ENCODE assay signal across 1 cellular context in genomic region chr20:38017959-38018358, GRCh38.
TF ChIP-seq lines count a peak whose summit lies in the region.

No MANE protein-coding gene starts in this region.

TF ChIP-seq in HEK293, 187 proteins besides CTCF, POLR2A, EP300 and RAD21 (continued from another document):
- no peak for TF ChIP-seq PATZ1 (tag by site-specific recombination; IDR thresholded peaks at IDR 0.05)
- TF ChIP-seq ZNF571 (tag by site-specific recombination; IDR thresholded peaks at IDR 0.05) = no peak
